Comparison of ENCODE assay signal across 7 cellular contexts in genomic region chr18:8948471-8949149, GRCh38.
DNase-seq lines count a peak whose midpoint lies in the region; ATAC-seq and TF ChIP-seq lines count a peak whose summit lies in the region.

No MANE protein-coding gene starts in this region.

- ATAC-seq in RWPE2 (ENCODE audit: low read depth) (peak; percentile 89), GM18511 (IDR thresholded peaks at IDR 0.05; ENCODE audit: unreplicated experiment) (no peak)

- no peak overlapping the region for H3K4me3 ChIP-seq in RWPE2 (ENCODE audit: severe bottlenecking)
- peak overlapping the region; percentile 38 for H3K4me3 ChIP-seq in fibroblast of villous mesenchyme (ENCODE audit: low read depth, low read length)
- H3K4me3 ChIP-seq in lower leg skin (ENCODE audit: low read depth, poor library complexity, severe bottlenecking): no peak overlapping the region

- H3K27ac ChIP-seq in RWPE2 (ENCODE audit: poor library complexity, severe bottlenecking): peak overlapping the region; percentile 89

- no peaks in the 10 kb centered on the region for H3K9me3 ChIP-seq in RWPE2 (ENCODE audit: severe bottlenecking)

- DNase-seq in HCEC 1CT (peak; percentile 91), RWPE2 (ENCODE audit: low spot score) (no peak), fibroblast of villous mesenchyme (ENCODE audit: low read depth) (peak; percentile 75), stromal cell of bone marrow (ENCODE audit: low read depth) (peak; percentile 63), lower leg skin (ENCODE audit: low spot score in 2 of 2) (no peak)
- no peak for DNase-seq in activated CD8-positive, alpha-beta memory T cell treated with anti-CD3 and anti-CD28 coated beads, Interleukin-2, amount 50 U/mL, for 4 hours

- H3K4me1 ChIP-seq in RWPE2 (ENCODE audit: insufficient read depth, poor library complexity, severe bottlenecking): peaks cover 34% of the 10 kb centered on the region

- no peak for TF ChIP-seq POLR2A in lower leg skin (IDR thresholded peaks at IDR 0.05)

- no peaks in the 10 kb centered on the region for H3K36me3 ChIP-seq in RWPE2 (ENCODE audit: low read depth)

- H3K27me3 ChIP-seq in RWPE2 (ENCODE audit: insufficient read depth, poor library complexity, severe bottlenecking): no peaks in the 10 kb centered on the region

- TF ChIP-seq CTCF in RWPE2 (IDR thresholded peaks at IDR 0.05; ENCODE audit: poor library complexity, severe bottlenecking) (no peak), fibroblast of villous mesenchyme (IDR thresholded peaks at IDR 0.05; ENCODE audit: insufficient read depth, low read depth, low read length) (no peak), lower leg skin (IDR thresholded peaks at IDR 0.05) (no peak)

- intact Hi-C loops in lower leg skin (cut with DNase I; ENCODE audit: low total_unique reads): no loop called here

- 24 to 25% methylated on average over 7 of the region's 7 CpGs for WGBS in lower leg skin, 2 donors

Comparison
In these comparisons a context has a peak if more than half of its experiments do, and no peak if none do; other contexts are left out.
1. DNase-seq: peak in HCEC 1CT (single experiment), fibroblast of villous mesenchyme (single experiment) and stromal cell of bone marrow (single experiment); none in RWPE2 (single experiment), lower leg skin (0 of 2) and activated CD8-positive, alpha-beta memory T cell treated with anti-CD3 and anti-CD28 coated beads, Interleukin-2, amount 50 U/mL, for 4 hours (single experiment).